ENCODE assay signal across 25 cellular contexts in genomic region chr2:61013382-61013781, GRCh38.
"Had no signal": no experiment of that assay in that cellular context is flagged by ENCODE, and none has a peak within 500 bp of the region (broad histone marks: within the 10 kb centered on the region; RNA-seq: fewer than 3 reads in every experiment).

No MANE protein-coding gene starts in this region.

- H3K27me3 ChIP-seq: dorsolateral prefrontal cortex, foreskin keratinocyte, hepatocyte, right atrium auricular region had no signal

- ATAC-seq: activated T-cell treated with anti-CD3 and anti-CD28 coated beads, Interleukin-2, amount 50 U/mL, for 4 hours; foreskin keratinocyte; left cardiac atrium; mucosa of descending colon had no signal

- H3K4me3 Mint-ChIP-seq: activated B cell treated with CpG ODN at 0.5 μM for 24 hours; activated CD4-positive, alpha-beta memory T cell treated with anti-CD3 and anti-CD28 coated beads, Interleukin-2, amount 10 ng/mL, durations not matched to agents 7 days and 5 days; activated naive CD4-positive, alpha-beta T cell treated with anti-CD3 and anti-CD28 coated beads, Interleukin-2, amount 50 U/mL, for 24 hours; activated T-cell treated with anti-CD3 and anti-CD28 coated beads, Interleukin-2, amount 50 U/mL, for 4 hours; endodermal cell; T-helper 2 cell treated with Interferon-gamma antibody and Interleukin-4, amounts not matched to agents 5 μg/mL and 100 μg/mL, for 36 hours had no signal

- H3K4me1 Mint-ChIP-seq: endodermal cell had no signal

- FAIRE-seq: colon, TTC549, urothelium cell line had no signal

- H3K36me3 ChIP-seq: right atrium auricular region had no signal

- DNase-seq: activated B cell treated with CpG ODN at 0.5 μM for 24 hours; activated CD4-positive, alpha-beta memory T cell treated with anti-CD3 and anti-CD28 coated beads, Interleukin-2, amount 10 ng/mL, durations not matched to agents 7 days and 5 days; activated CD4-positive, alpha-beta T cell treated with anti-CD3 and anti-CD28 coated beads for 4 hours; activated effector memory CD4-positive, alpha-beta T cell treated with anti-CD3 and anti-CD28 coated beads, Interleukin-2, amount 50 U/mL, for 16 hours; activated T-cell treated with anti-CD3 and anti-CD28 coated beads, Interleukin-2, amount 50 U/mL, for 4 hours; amniotic stem cell; central memory CD4-positive, alpha-beta T cell; dorsolateral prefrontal cortex; endodermal cell; foreskin keratinocyte; left cardiac atrium; mesenchymal stem cell; mucosa of descending colon; naive B cell had no signal

- H3K27ac ChIP-seq: dorsolateral prefrontal cortex, epithelial cell of prostate, foreskin keratinocyte, hepatocyte, right atrium auricular region had no signal

- H3K4me3 ChIP-seq: dorsolateral prefrontal cortex, hepatocyte, mucosa of descending colon, right atrium auricular region had no signal

- H3K9me3 ChIP-seq: mucosa of descending colon, right atrium auricular region had no signal

- H2AFZ ChIP-seq: hepatocyte had no signal

- H3K4me2 ChIP-seq: hepatocyte had no signal

- H3K27ac Mint-ChIP-seq: activated B cell treated with CpG ODN at 0.5 μM for 24 hours; activated CD4-positive, alpha-beta memory T cell treated with anti-CD3 and anti-CD28 coated beads, Interleukin-2, amount 10 ng/mL, durations not matched to agents 7 days and 5 days; activated naive CD4-positive, alpha-beta T cell treated with anti-CD3 and anti-CD28 coated beads, Interleukin-2, amount 50 U/mL, for 24 hours; brain; endodermal cell; progenitor cell of endocrine pancreas; T-helper 2 cell treated with Interferon-gamma antibody and Interleukin-4, amounts not matched to agents 5 μg/mL and 100 μg/mL, for 36 hours had no signal

- H3K36me3 Mint-ChIP-seq: activated naive CD4-positive, alpha-beta T cell treated with anti-CD3 and anti-CD28 coated beads, Interleukin-2, amount 50 U/mL, for 24 hours; brain had no signal

- H3K27me3 Mint-ChIP-seq: activated B cell treated with CpG ODN at 0.5 μM for 24 hours; activated CD4-positive, alpha-beta memory T cell treated with anti-CD3 and anti-CD28 coated beads, Interleukin-2, amount 10 ng/mL, durations not matched to agents 7 days and 5 days; activated naive CD4-positive, alpha-beta T cell treated with anti-CD3 and anti-CD28 coated beads, Interleukin-2, amount 50 U/mL, for 24 hours; naive B cell; progenitor cell of endocrine pancreas had no signal

- H3K9me3 Mint-ChIP-seq: activated B cell treated with CpG ODN at 0.5 μM for 24 hours; activated CD4-positive, alpha-beta memory T cell treated with anti-CD3 and anti-CD28 coated beads, Interleukin-2, amount 10 ng/mL, durations not matched to agents 7 days and 5 days; activated naive CD4-positive, alpha-beta T cell treated with anti-CD3 and anti-CD28 coated beads, Interleukin-2, amount 50 U/mL, for 24 hours; activated T-cell treated with anti-CD3 and anti-CD28 coated beads, Interleukin-2, amount 50 U/mL, for 4 hours; brain; endodermal cell; naive B cell; neural crest cell; T-helper 2 cell treated with Interferon-gamma antibody and Interleukin-4, amounts not matched to agents 5 μg/mL and 100 μg/mL, for 36 hours had no signal
